23 cellular contexts compared by ENCODE assay signal in genomic region chr6:38571721-38572120, GRCh38.
DNase-seq lines count a peak whose midpoint lies in the region; ATAC-seq, FAIRE-seq and TF ChIP-seq lines count a peak whose summit lies in the region.
"Had no signal": no experiment of that assay in that cellular context is flagged by ENCODE, and none has a peak within 500 bp of the region (broad histone marks: within the 10 kb centered on the region; RNA-seq: fewer than 3 reads in every experiment).

No MANE protein-coding gene starts in this region.

- H3K9me2 ChIP-seq in PC-9 (ENCODE audit: insufficient read depth): 0 out of 2 replicates have a peak, but pooled peaks cover 5% of the 10 kb centered on the region

- H3K79me2 ChIP-seq in GM12878 (ENCODE audit: control insufficient read depth, insufficient read depth, low read length) (no peaks in the 10 kb centered on the region), PC-9 (ENCODE audit: low read depth) (no peaks in the 10 kb centered on the region)

- DNase-seq in activated CD8-positive, alpha-beta memory T cell treated with anti-CD3 and anti-CD28 coated beads, Interleukin-2, amount 10 ng/mL, durations not matched to agents 7 days and 5 days: no peak
- no peak for DNase-seq in activated CD8-positive, alpha-beta memory T cell treated with anti-CD3 and anti-CD28 coated beads, Interleukin-2, amount 50 U/mL, for 4 hours
- DNase-seq in GM12878 (ENCODE audit: low read depth, low spot score): no peak
- no peak for DNase-seq in stimulated activated effector memory CD8-positive, alpha-beta T cell treated with anti-CD3 and anti-CD28 coated beads, Interleukin-12 subunit alpha, Interleukin-12 subunit beta, amount 100 ng/mL, for 72 hours (ENCODE audit: low spot score in 2 of 2)
- no peak for DNase-seq in PC-9
- no peak for DNase-seq in head of caudate nucleus
- DNase-seq: colonic mucosa; COR-L47; erythroblast; islet precursor cell; NCI-H2081; PC-3; sigmoid colon; stimulated activated CD4-positive, alpha-beta T cell treated with anti-CD3 and anti-CD28 coated beads, Interleukin-2, amount 100 ng/mL, for 48 hours; stimulated activated CD8-positive, alpha-beta memory T cell treated with anti-CD3 and anti-CD28 coated beads, Interleukin-4, amount 100 ng/mL, for 48 hours; transverse colon had no signal

- POLR2A ChIA-PET in GM12878 (lab: Charles Lee) (no interaction called here), PC-9 (lab: Charles Lee; ENCODE audit: unreplicated experiment) (no interaction called here)

- H3K9me3 Mint-ChIP-seq in activated CD8-positive, alpha-beta memory T cell treated with anti-CD3 and anti-CD28 coated beads, Interleukin-2, amount 10 ng/mL, durations not matched to agents 7 days and 5 days (ENCODE audit: low read depth): no peaks in the 10 kb centered on the region
- H3K9me3 Mint-ChIP-seq in stimulated activated effector memory CD8-positive, alpha-beta T cell treated with anti-CD3 and anti-CD28 coated beads, Interleukin-12 subunit alpha, Interleukin-12 subunit beta, amount 100 ng/mL, for 72 hours: no peaks in the 10 kb centered on the region

- H3K9me3 ChIP-seq in KOPT-K1 (ENCODE audit: insufficient read depth, low read length, poor library complexity, severe bottlenecking) (no peaks in the 10 kb centered on the region), GM12878 (replicated peaks; ENCODE audit: control insufficient read depth, insufficient read depth, low read length) (no peaks in the 10 kb centered on the region), PC-9 (ENCODE audit: insufficient read depth, low read depth) (no peaks in the 10 kb centered on the region)
- H3K9me3 ChIP-seq: A549, colonic mucosa, HAP-1, sigmoid colon, transverse colon had no signal

- H3K9ac ChIP-seq in GM12878 (ENCODE audit: control insufficient read depth, insufficient read depth, low read length): no peak overlapping the region

- H3K4me1 ChIP-seq in GM12878 (ENCODE audit: control insufficient read depth, insufficient read depth, low read length) (no peaks in the 10 kb centered on the region), PC-9 (replicated peaks; ENCODE audit: insufficient read depth) (no peaks in the 10 kb centered on the region)
- H3K4me1 ChIP-seq: colonic mucosa had no signal

- no peaks in the 10 kb centered on the region for H3K27me3 ChIP-seq in GM12878 (replicated peaks in 1 of 2; ENCODE audit: control insufficient read depth in 2 of 2, insufficient read depth in 2 of 2, low read length in 1 of 2)
- no peaks in the 10 kb centered on the region for H3K27me3 ChIP-seq in PC-9 (ENCODE audit: insufficient read depth, low read depth)
- H3K27me3 ChIP-seq: colonic mucosa, sigmoid colon, transverse colon had no signal

- H3K27ac ChIP-seq in KOPT-K1 (ENCODE audit: low read depth, low read length, poor library complexity, severe bottlenecking) (peak overlapping the region; percentile 48), GM12878 (ENCODE audit: control insufficient read depth, insufficient read depth) (peak overlapping the region; percentile 14; the same call in 1 of the 2 replicates), PC-9 (no peak overlapping the region)
- H3K27ac ChIP-seq: A549, colonic mucosa, sigmoid colon, transverse colon, VCaP had no signal

- no peak overlapping the region for H3K4me2 ChIP-seq in GM12878 (ENCODE audit: control insufficient read depth, insufficient read depth)
- no peak overlapping the region for H3K4me2 ChIP-seq in PC-9
- H3K4me2 ChIP-seq: A549 had no signal

- H3K36me3 ChIP-seq in KOPT-K1 (ENCODE audit: insufficient read depth, low read length) (no peaks in the 10 kb centered on the region), GM12878 (ENCODE audit: control insufficient read depth in 2 of 2, insufficient read depth in 2 of 2, low read length in 1 of 2) (no peaks in the 10 kb centered on the region), PC-9 (ENCODE audit: low read depth) (no peaks in the 10 kb centered on the region)
- H3K36me3 ChIP-seq: colonic mucosa, HAP-1, sigmoid colon had no signal

- peaks cover 18% of the 10 kb centered on the region for H3K4me1 Mint-ChIP-seq in activated CD8-positive, alpha-beta memory T cell treated with anti-CD3 and anti-CD28 coated beads, Interleukin-2, amount 10 ng/mL, durations not matched to agents 7 days and 5 days
- peaks cover 20% of the 10 kb centered on the region for H3K4me1 Mint-ChIP-seq in stimulated activated effector memory CD8-positive, alpha-beta T cell treated with anti-CD3 and anti-CD28 coated beads, Interleukin-12 subunit alpha, Interleukin-12 subunit beta, amount 100 ng/mL, for 72 hours

- H2AFZ ChIP-seq in GM12878 (ENCODE audit: control insufficient read depth, low read depth, low read length): peak overlapping the region; percentile 68; the same call in 1 of the 2 replicates
- no peak overlapping the region for H2AFZ ChIP-seq in PC-9

- peak; percentile 54 for FAIRE-seq in GM12878 (lab: Jason Lieb, UNC)
- FAIRE-seq: A549, astrocyte, HepG2 had no signal

- no peaks in the 10 kb centered on the region for H3F3A ChIP-seq in PC-9 (ENCODE audit: insufficient read depth, low read depth)

- H3K4me3 ChIP-seq in GM12878: no peak overlapping the region
- no peak overlapping the region for H3K4me3 ChIP-seq in PC-9
- H3K4me3 ChIP-seq: A549, colonic mucosa, HAP-1, sigmoid colon, transverse colon had no signal

- SMC1A ChIA-PET in GM12878 (lab: Charles Lee; ENCODE audit: uncharacterized antibody, unreplicated experiment): interaction anchor here (0.7 to 5.4 kb wide), 9 partner anchors 8 to 560 kb away, joined by 3 to 36 read pairs (median 8); no protein-coding TSS in a partner anchor

- BruUV-seq in GM12878 (replicated peaks; lab: Mats Ljungman, UMichigan): no TSS peak
- BruUV-seq in PC-9 (replicated peaks; lab: Mats Ljungman, UMichigan): no TSS peak

- H4K20me1 ChIP-seq in GM12878 (ENCODE audit: control insufficient read depth, insufficient read depth): no peaks in the 10 kb centered on the region
- H4K20me1 ChIP-seq in PC-9 (ENCODE audit: insufficient read depth): no peaks in the 10 kb centered on the region

- in situ Hi-C loops in GM12878 (cut with MboI): no loop called here

- CTCF ChIA-PET in activated CD8-positive, alpha-beta memory T cell treated with anti-CD3 and anti-CD28 coated beads, Interleukin-2, amount 10 ng/mL, durations not matched to agents 7 days and 5 days (lab: Charles Lee): interaction anchor here (1.9 to 2.1 kb wide), 3 partner anchors 78 to 873 kb away, joined by 5 to 8 read pairs (median 7); no protein-coding TSS in a partner anchor
- CTCF ChIA-PET in GM12878 (lab: Yijun Ruan, JAX): interaction anchor here (1.1 to 5.2 kb wide), 10 partner anchors 11 to 1036 kb away, joined by 3 to 67 read pairs (median 5); no protein-coding TSS in a partner anchor
- CTCF ChIA-PET in PC-9 (lab: Charles Lee): interaction anchor here (0.6 kb wide), 1 partner anchor 1160 kb away, joined by 3 read pairs; no protein-coding TSS in a partner anchor

- peak overlapping the region; percentile 81 for H3K27ac Mint-ChIP-seq in activated CD8-positive, alpha-beta memory T cell treated with anti-CD3 and anti-CD28 coated beads, Interleukin-2, amount 10 ng/mL, durations not matched to agents 7 days and 5 days
- H3K27ac Mint-ChIP-seq in stimulated activated effector memory CD8-positive, alpha-beta T cell treated with anti-CD3 and anti-CD28 coated beads, Interleukin-12 subunit alpha, Interleukin-12 subunit beta, amount 100 ng/mL, for 72 hours: peak overlapping the region; percentile 63

- H3K36me3 Mint-ChIP-seq in activated CD8-positive, alpha-beta memory T cell treated with anti-CD3 and anti-CD28 coated beads, Interleukin-2, amount 10 ng/mL, durations not matched to agents 7 days and 5 days: no peaks in the 10 kb centered on the region
- H3K36me3 Mint-ChIP-seq in stimulated activated effector memory CD8-positive, alpha-beta T cell treated with anti-CD3 and anti-CD28 coated beads, Interleukin-12 subunit alpha, Interleukin-12 subunit beta, amount 100 ng/mL, for 72 hours: peaks cover 11% of the 10 kb centered on the region

- RAD21 ChIA-PET in GM12878 (lab: Charles Lee; ENCODE audit: unreplicated experiment): interaction anchor here (1.1 to 2.3 kb wide), 6 partner anchors 23 to 788 kb away, joined by 3 to 7 read pairs (median 5); no protein-coding TSS in a partner anchor

- TF ChIP-seq RAD21 in GM12878 (IDR thresholded peaks at IDR 0.05; ENCODE audit: insufficient read depth, low read depth, low read length): no peak

- H3K4me3 Mint-ChIP-seq in activated CD8-positive, alpha-beta memory T cell treated with anti-CD3 and anti-CD28 coated beads, Interleukin-2, amount 10 ng/mL, durations not matched to agents 7 days and 5 days: peak overlapping the region; percentile 53
- peak overlapping the region; percentile 33 for H3K4me3 Mint-ChIP-seq in stimulated activated effector memory CD8-positive, alpha-beta T cell treated with anti-CD3 and anti-CD28 coated beads, Interleukin-12 subunit alpha, Interleukin-12 subunit beta, amount 100 ng/mL, for 72 hours

- ATAC-seq in activated CD8-positive, alpha-beta memory T cell treated with anti-CD3 and anti-CD28 coated beads, Interleukin-2, amount 10 ng/mL, durations not matched to agents 7 days and 5 days: peak; percentile 26
- peak; percentile 61 for ATAC-seq in GM12878
- peak; percentile 53 for ATAC-seq in stimulated activated effector memory CD8-positive, alpha-beta T cell treated with anti-CD3 and anti-CD28 coated beads, Interleukin-12 subunit alpha, Interleukin-12 subunit beta, amount 100 ng/mL, for 72 hours
- ATAC-seq in HG03354 (IDR thresholded peaks at IDR 0.05; ENCODE audit: poor library complexity, severe bottlenecking, unreplicated experiment): no peak
- ATAC-seq: A549, HepG2, PC-3 had no signal

- TF ChIP-seq EP300 in GM12878 (IDR thresholded peaks at IDR 0.05; ENCODE audit: borderline replicate concordance in 1 of 2, control insufficient read depth in 1 of 2, low read depth in 2 of 2, low read length in 2 of 2): no peak

- TF ChIP-seq CTCF in GM12878 (IDR thresholded peaks at IDR 0.05 in 2 of 3, conservative IDR thresholded peaks at IDR 0.05 in 1 of 3; ENCODE audit: control insufficient read depth in 2 of 3, extremely low read depth in 1 of 3, insufficient read depth in 1 of 3, low read depth in 3 of 3, low read length in 3 of 3) (no peak), PC-9 (conservative IDR thresholded peaks at IDR 0.05) (no peak)

- no peak for TF ChIP-seq POLR2A in GM12878 (IDR thresholded peaks at IDR 0.05; ENCODE audit: low read depth, low read length)

- intact Hi-C loops in GM12878 (cut with micrococcal nuclease; ENCODE audit: unreplicated experiment) (loop anchor here (1.0 to 5.0 kb wide), 3 partner anchors 75 to 539 kb away; no protein-coding TSS in a partner anchor), PC-9 (cut with micrococcal nuclease; ENCODE audit: unreplicated experiment) (loop anchor here (2.0 to 10.0 kb wide), 2 partner anchors 877 to 1553 kb away; partner anchors contain the start of gene MDGA1), head of caudate nucleus (cut with DNase I) (no loop called here)

- H3K27me3 Mint-ChIP-seq in activated CD8-positive, alpha-beta memory T cell treated with anti-CD3 and anti-CD28 coated beads, Interleukin-2, amount 10 ng/mL, durations not matched to agents 7 days and 5 days: no peaks in the 10 kb centered on the region

- 93% methylated on average over 1 of the region's 1 CpG for WGBS in GM12878 (ENCODE audit: insufficient coverage, insufficient replicate concordance, low lambda C conversion rate, missing lambda C conversion rate)

TF ChIP-seq in GM12878, 131 proteins besides CTCF, POLR2A, EP300 and RAD21 (continues in another document):
- no peak for TF ChIP-seq SPI1 (IDR thresholded peaks at IDR 0.05; ENCODE audit: borderline replicate concordance, insufficient read depth, low read depth, low read length)
